Comparison of ENCODE assay signal across 7 cellular contexts in genomic region chr2:221572821-221573429, GRCh38. TPM values are rescaled to one million over a fixed set of nuclear protein-coding genes. Genes with fewer than 3 reads are reported as not detected.
DNase-seq lines count a peak whose midpoint lies in the region; ATAC-seq and TF ChIP-seq lines count a peak whose summit lies in the region.

No MANE protein-coding gene starts in this region.

- CTCF ChIA-PET in HCT116 (lab: Charles Lee): interaction anchor here (0.9 to 1.5 kb wide), 3 partner anchors 397 to 1835 kb away, joined by 3 to 7 read pairs (median 5); no protein-coding TSS in a partner anchor

- peaks cover 57 to 68% (median 59%) of the 10 kb centered on the region in 3 donors for H3K27me3 Mint-ChIP-seq in naive B cell

- POLR2A ChIA-PET in HCT116 (lab: Charles Lee): no interaction called here

- DNase-seq in HCT116 (ENCODE audit: low read depth, low spot score): no peak
- DNase-seq in MG63: peak; percentile 61
- DNase-seq in activated CD8-positive, alpha-beta memory T cell treated with anti-CD3 and anti-CD28 coated beads, Interleukin-2, amount 50 U/mL, for 48 hours: peak; percentile 73
- DNase-seq in naive B cell: no peak
- peak; percentile 77 for DNase-seq in upper lobe of right lung

- TF ChIP-seq CTCF in HCT116 (IDR thresholded peaks at IDR 0.05 in 2 of 3, conservative IDR thresholded peaks at IDR 0.05 in 1 of 3; ENCODE audit: borderline replicate concordance in 1 of 3, insufficient read depth in 1 of 3, low read depth in 2 of 3, low read length in 2 of 3): no peak
- no peak for TF ChIP-seq CTCF in upper lobe of right lung (IDR thresholded peaks at IDR 0.05)

- H3K79me2 ChIP-seq in HCT116 (ENCODE audit: insufficient read depth, low read length): no peaks in the 10 kb centered on the region

- peak overlapping the region; percentile 90 for H2AFZ ChIP-seq in HCT116 (ENCODE audit: low read depth, low read length, poor library complexity, severe bottlenecking)

- H3K4me2 ChIP-seq in HCT116 (ENCODE audit: low read length): peak overlapping the region; percentile 96

- no peaks in the 10 kb centered on the region for H3K36me3 Mint-ChIP-seq in naive B cell

- H3K9me3 ChIP-seq in HCT116 (ENCODE audit: control insufficient read depth in 1 of 2, insufficient read depth in 1 of 2, low read depth in 1 of 2, low read length in 2 of 2) (no peaks in the 10 kb centered on the region), MG63 (no peaks in the 10 kb centered on the region), upper lobe of right lung (no peaks in the 10 kb centered on the region)

- H3K27ac ChIP-seq in HCT116 (ENCODE audit: low read depth, low read length): peak overlapping the region; percentile 25; the same call in 1 of the 2 replicates
- H3K27ac ChIP-seq in upper lobe of right lung: peak overlapping the region; percentile 81

- intact Hi-C loops in HCT116 (cut with micrococcal nuclease) (loop anchor here (1.0 to 10.0 kb wide), 4 partner anchors 886 to 1837 kb away; no protein-coding TSS in a partner anchor), upper lobe of right lung (cut with DNase I) (loop anchor here (5.0 kb wide), 1 partner anchor 881 kb away; no protein-coding TSS in a partner anchor)

- H3K27me3 ChIP-seq in HCT116 (ENCODE audit: insufficient read depth, low read length) (peaks cover 23% of the 10 kb centered on the region), MG63 (no peaks in the 10 kb centered on the region), upper lobe of right lung (peaks cover 28% of the 10 kb centered on the region)

- TF ChIP-seq POLR2A in HCT116 (IDR thresholded peaks at IDR 0.05; ENCODE audit: borderline replicate concordance, extremely low read depth, insufficient read depth, insufficient read length): no peak

- BruUV-seq in HCT116 (replicated peaks; lab: Mats Ljungman, UMichigan): no TSS peak

- H3K36me3 ChIP-seq in HCT116 (ENCODE audit: control insufficient read depth in 1 of 2, insufficient read depth in 2 of 2, low read length in 2 of 2): no peaks in the 10 kb centered on the region
- H3K36me3 ChIP-seq in MG63: no peaks in the 10 kb centered on the region
- no peaks in the 10 kb centered on the region for H3K36me3 ChIP-seq in upper lobe of right lung

- ATAC-seq in GM18499 (IDR thresholded peaks at IDR 0.05; ENCODE audit: insufficient read depth, unreplicated experiment) (peak; percentile 18), HCT116 (peak; percentile 51), esophagus mucosa (peak; percentile 45), naive B cell (ENCODE audit: low read depth in 2 of 2) (peak; percentile 6 to 9), upper lobe of right lung (peak; percentile 49)

- no peaks in the 10 kb centered on the region for H3K9me2 ChIP-seq in HCT116 (ENCODE audit: insufficient read depth)

- peak overlapping the region; percentile 11 for H3K9ac ChIP-seq in HCT116 (ENCODE audit: low read length)

- peaks cover 28 to 51% (median 29%) of the 10 kb centered on the region in 3 donors for H3K4me1 Mint-ChIP-seq in naive B cell

- peak overlapping the region; percentile 85 to 99 (median 94) for H3K4me3 Mint-ChIP-seq in naive B cell

- RAD21 ChIA-PET in HCT116 (lab: Charles Lee; ENCODE audit: low non-redundant PET in 1 of 2, low total read pairs in 2 of 2, uncharacterized antibody in 2 of 2, unreplicated experiment in 2 of 2): interaction anchor here in 1 of 2 experiments (0.5 kb wide), 1 partner anchor 490 kb away, joined by 5 read pairs; no protein-coding TSS in a partner anchor

- peak overlapping the region in 3 of 6 donors; percentile 65 to 87 (median 78) for H3K27ac Mint-ChIP-seq in naive B cell

- H3K4me3 ChIP-seq in HCT116 (replicated peaks in 1 of 2; ENCODE audit: low read depth in 1 of 2, low read length in 2 of 2): peak overlapping the region; percentile 54 to 71
- H3K4me3 ChIP-seq in MG63: peak overlapping the region; percentile 75
- peak overlapping the region; percentile 74 for H3K4me3 ChIP-seq in upper lobe of right lung

- H3K9me3 Mint-ChIP-seq in naive B cell: peaks cover 0 to 3% (median 0%) of the 10 kb centered on the region in 7 donors

- H3K4me1 ChIP-seq in HCT116 (ENCODE audit: control insufficient read depth in 1 of 2, insufficient read depth in 2 of 2, low read length in 2 of 2) (peaks cover 0 to 19% of the 10 kb centered on the region in 2 experiments; a peak in 3 of 4 replicates), upper lobe of right lung (peaks cover 3% of the 10 kb centered on the region)

- H4K20me1 ChIP-seq in HCT116 (ENCODE audit: insufficient read depth): no peaks in the 10 kb centered on the region

- TF ChIP-seq RAD21 in HCT116 (IDR thresholded peaks at IDR 0.05; ENCODE audit: low read depth): no peak

TF ChIP-seq in HCT116, 20 proteins besides CTCF, POLR2A, EP300 and RAD21:
- TF ChIP-seq EGR1 (IDR thresholded peaks at IDR 0.05; ENCODE audit: low read depth): no peak
- no peak for TF ChIP-seq CEBPB (IDR thresholded peaks at IDR 0.05; ENCODE audit: low read depth)
- TF ChIP-seq EZH2 (IDR thresholded peaks at IDR 0.05): no peak
- no peak for TF ChIP-seq CBX3 (IDR thresholded peaks at IDR 0.05; ENCODE audit: low read depth)
- TF ChIP-seq ZNF274 (IDR thresholded peaks at IDR 0.05; ENCODE audit: low read depth, low read length): no peak
- no peak for TF ChIP-seq POLR2AphosphoS5 (IDR thresholded peaks at IDR 0.05; ENCODE audit: low read depth, low read length)
- TF ChIP-seq, protein P1, sequence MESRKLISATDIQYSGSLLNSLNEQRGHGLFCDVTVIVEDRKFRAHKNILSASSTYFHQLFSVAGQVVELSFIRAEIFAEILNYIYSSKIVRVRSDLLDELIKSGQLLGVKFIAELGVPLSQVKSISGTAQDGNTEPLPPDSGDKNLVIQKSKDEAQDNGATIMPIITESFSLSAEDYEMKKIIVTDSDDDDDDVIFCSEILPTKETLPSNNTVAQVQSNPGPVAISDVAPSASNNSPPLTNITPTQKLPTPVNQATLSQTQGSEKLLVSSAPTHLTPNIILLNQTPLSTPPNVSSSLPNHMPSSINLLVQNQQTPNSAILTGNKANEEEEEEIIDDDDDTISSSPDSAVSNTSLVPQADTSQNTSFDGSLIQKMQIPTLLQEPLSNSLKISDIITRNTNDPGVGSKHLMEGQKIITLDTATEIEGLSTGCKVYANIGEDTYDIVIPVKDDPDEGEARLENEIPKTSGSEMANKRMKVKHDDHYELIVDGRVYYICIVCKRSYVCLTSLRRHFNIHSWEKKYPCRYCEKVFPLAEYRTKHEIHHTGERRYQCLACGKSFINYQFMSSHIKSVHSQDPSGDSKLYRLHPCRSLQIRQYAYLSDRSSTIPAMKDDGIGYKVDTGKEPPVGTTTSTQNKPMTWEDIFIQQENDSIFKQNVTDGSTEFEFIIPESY (IDR thresholded peaks at IDR 0.05; ENCODE audit: extremely low read depth, insufficient replicate concordance, low read length): no peak
- TF ChIP-seq, protein P2, sequence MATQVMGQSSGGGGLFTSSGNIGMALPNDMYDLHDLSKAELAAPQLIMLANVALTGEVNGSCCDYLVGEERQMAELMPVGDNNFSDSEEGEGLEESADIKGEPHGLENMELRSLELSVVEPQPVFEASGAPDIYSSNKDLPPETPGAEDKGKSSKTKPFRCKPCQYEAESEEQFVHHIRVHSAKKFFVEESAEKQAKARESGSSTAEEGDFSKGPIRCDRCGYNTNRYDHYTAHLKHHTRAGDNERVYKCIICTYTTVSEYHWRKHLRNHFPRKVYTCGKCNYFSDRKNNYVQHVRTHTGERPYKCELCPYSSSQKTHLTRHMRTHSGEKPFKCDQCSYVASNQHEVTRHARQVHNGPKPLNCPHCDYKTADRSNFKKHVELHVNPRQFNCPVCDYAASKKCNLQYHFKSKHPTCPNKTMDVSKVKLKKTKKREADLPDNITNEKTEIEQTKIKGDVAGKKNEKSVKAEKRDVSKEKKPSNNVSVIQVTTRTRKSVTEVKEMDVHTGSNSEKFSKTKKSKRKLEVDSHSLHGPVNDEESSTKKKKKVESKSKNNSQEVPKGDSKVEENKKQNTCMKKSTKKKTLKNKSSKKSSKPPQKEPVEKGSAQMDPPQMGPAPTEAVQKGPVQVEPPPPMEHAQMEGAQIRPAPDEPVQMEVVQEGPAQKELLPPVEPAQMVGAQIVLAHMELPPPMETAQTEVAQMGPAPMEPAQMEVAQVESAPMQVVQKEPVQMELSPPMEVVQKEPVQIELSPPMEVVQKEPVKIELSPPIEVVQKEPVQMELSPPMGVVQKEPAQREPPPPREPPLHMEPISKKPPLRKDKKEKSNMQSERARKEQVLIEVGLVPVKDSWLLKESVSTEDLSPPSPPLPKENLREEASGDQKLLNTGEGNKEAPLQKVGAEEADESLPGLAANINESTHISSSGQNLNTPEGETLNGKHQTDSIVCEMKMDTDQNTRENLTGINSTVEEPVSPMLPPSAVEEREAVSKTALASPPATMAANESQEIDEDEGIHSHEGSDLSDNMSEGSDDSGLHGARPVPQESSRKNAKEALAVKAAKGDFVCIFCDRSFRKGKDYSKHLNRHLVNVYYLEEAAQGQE (IDR thresholded peaks at IDR 0.05; ENCODE audit: low read depth): no peak
- no peak for TF ChIP-seq EZH2phosphoT487 (IDR thresholded peaks at IDR 0.05; ENCODE audit: borderline replicate concordance)
- no peak for TF ChIP-seq SRF (IDR thresholded peaks at IDR 0.05; ENCODE audit: low read depth)
- no peak for TF ChIP-seq JUND (IDR thresholded peaks at IDR 0.05)
- no peak for TF ChIP-seq ATF3 (IDR thresholded peaks at IDR 0.05)
- no peak for TF ChIP-seq FOSL1 (IDR thresholded peaks at IDR 0.05; ENCODE audit: low read depth)
- TF ChIP-seq, protein P3, sequence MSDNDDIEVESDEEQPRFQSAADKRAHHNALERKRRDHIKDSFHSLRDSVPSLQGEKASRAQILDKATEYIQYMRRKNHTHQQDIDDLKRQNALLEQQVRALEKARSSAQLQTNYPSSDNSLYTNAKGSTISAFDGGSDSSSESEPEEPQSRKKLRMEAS (IDR thresholded peaks at IDR 0.05): no peak
- TF ChIP-seq ELF1 (IDR thresholded peaks at IDR 0.05; ENCODE audit: borderline replicate concordance, low read depth): no peak
- no peak for TF ChIP-seq TCF7L2 (IDR thresholded peaks at IDR 0.05; ENCODE audit: borderline replicate concordance, extremely low read depth, insufficient read depth, insufficient read length)
- no peak for TF ChIP-seq ZFX (IDR thresholded peaks at IDR 0.05)
- TF ChIP-seq SIN3A (IDR thresholded peaks at IDR 0.05; ENCODE audit: low read depth): no peak

RNA-seq across cellular contexts. Expression of gene EPHA4, which starts 0.8 kb away (rescaled TPM):
- total RNA-seq in HCT116 (2021; ENCODE audit: unreplicated experiment) (3.5 TPM), esophagus mucosa (16.9 TPM), upper lobe of right lung (31.9 TPM)
- 1.8 and 2.0 TPM in 2 replicates for polyA plus RNA-seq in HCT116 (2012)
- total RNA-seq in MG63 (2014; rRNA removed; shearing (Covaris generic); ENCODE audit: low replicate concordance): 3.8 and 5.4 TPM in 2 replicates
- 10 to 100 TPM in 1 of 6 donors, 1 to 10 TPM in 4, under 1 TPM in 1; 0.84 to 14.3 (median 5.4) TPM for polyA plus RNA-seq in naive B cell (ENCODE audit: low read depth in 6 of 6)

Comparison
In these comparisons a context has a peak if more than half of its experiments do, and no peak if none do; other contexts are left out.
1. DNase-seq: peak in MG63 (single experiment), activated CD8-positive, alpha-beta memory T cell treated with anti-CD3 and anti-CD28 coated beads, Interleukin-2, amount 50 U/mL, for 48 hours (single experiment) and upper lobe of right lung (single experiment); none in HCT116 (single experiment) and naive B cell (single experiment).
2. Peak in every context shown above with its lines, with median percentiles within 50 percentile points of each other: ATAC-seq and H3K4me3 ChIP-seq.